Comparison of ENCODE assay signal across 20 cellular contexts in genomic region chr14:75204106-75204505, GRCh38. TPM values are rescaled to one million over a fixed set of nuclear protein-coding genes. Genes with fewer than 3 reads are reported as not detected.
DNase-seq lines count a peak whose midpoint lies in the region; ATAC-seq and TF ChIP-seq lines count a peak whose summit lies in the region.
"Had no signal": no experiment of that assay in that cellular context is flagged by ENCODE, and none has a peak within 500 bp of the region (broad histone marks: within the 10 kb centered on the region; RNA-seq: fewer than 3 reads in every experiment).

No MANE protein-coding gene starts in this region.

- H3K27ac Mint-ChIP-seq in CD14-positive monocyte, result peak overlapping the region in 1 of 7 donors; percentile 1

- ATAC-seq in RWPE2 (ENCODE audit: low read depth), result peak; percentile 48; the same call in 2 of the 3 replicates
- no peak for ATAC-seq in GM21381 (IDR thresholded peaks at IDR 0.05; ENCODE audit: unreplicated experiment)
- ATAC-seq: effector memory CD8-positive, alpha-beta T cell; heart right ventricle; left ventricle myocardium superior had no signal

- no peak for TF ChIP-seq CTCF in RWPE2 (IDR thresholded peaks at IDR 0.05; ENCODE audit: poor library complexity, severe bottlenecking)
- TF ChIP-seq CTCF in esophagus squamous epithelium (IDR thresholded peaks at IDR 0.05), result no peak
- no peak for TF ChIP-seq CTCF in parathyroid adenoma (IDR thresholded peaks at IDR 0.05)
- no peak for TF ChIP-seq CTCF in CD14-positive monocyte (IDR thresholded peaks at IDR 0.05)

- no peak overlapping the region for H3K4me3 ChIP-seq in RWPE2 (ENCODE audit: severe bottlenecking)
- H3K4me3 ChIP-seq in esophagus squamous epithelium, result no peak overlapping the region
- H3K4me3 ChIP-seq in parathyroid adenoma (ENCODE audit: low read depth, low read length), result no peak overlapping the region
- H3K4me3 ChIP-seq: heart right ventricle had no signal

- peak overlapping the region; percentile 29 for H3K4me2 ChIP-seq in parathyroid adenoma (ENCODE audit: low read length)

- H3K27me3 Mint-ChIP-seq in CD14-positive monocyte (ENCODE audit: low read depth in 3 of 3), result peaks cover 0 to 2% (median 1%) of the 10 kb centered on the region in 3 donors

- no peaks in the 10 kb centered on the region for H3K36me3 ChIP-seq in RWPE2 (ENCODE audit: low read depth)
- no peaks in the 10 kb centered on the region for H3K36me3 ChIP-seq in esophagus squamous epithelium
- no peaks in the 10 kb centered on the region for H3K36me3 ChIP-seq in parathyroid adenoma (ENCODE audit: control insufficient read depth, insufficient read depth, low read length)
- H3K36me3 ChIP-seq: BE2C, heart right ventricle had no signal

- intact Hi-C loops in esophagus squamous epithelium (cut with DNase I), result no loop called here
- intact Hi-C loops in CD14-positive monocyte (cut with micrococcal nuclease), result no loop called here

- peaks cover 0 to 1% (median 0%) of the 10 kb centered on the region in 7 donors for H3K9me3 Mint-ChIP-seq in CD14-positive monocyte
- H3K9me3 Mint-ChIP-seq: effector memory CD8-positive, alpha-beta T cell; neural crest cell had no signal

- no peaks in the 10 kb centered on the region for H3K36me3 Mint-ChIP-seq in CD14-positive monocyte

- H3K27ac ChIP-seq in RWPE2 (ENCODE audit: poor library complexity, severe bottlenecking) (peak overlapping the region; percentile 43), esophagus squamous epithelium (peak overlapping the region; percentile 66 to 86 (median 74)), parathyroid adenoma (no peak overlapping the region)
- H3K27ac ChIP-seq: heart right ventricle, RWPE1 had no signal

- 47 to 61% methylated on average over 3 of the region's 3 CpGs for WGBS in esophagus squamous epithelium, 2 donors

- TF ChIP-seq POLR2A in esophagus squamous epithelium (IDR thresholded peaks at IDR 0.05), result no peak

- H3K27me3 ChIP-seq in RWPE2 (ENCODE audit: insufficient read depth, poor library complexity, severe bottlenecking) (no peaks in the 10 kb centered on the region), esophagus squamous epithelium (no peaks in the 10 kb centered on the region), parathyroid adenoma (ENCODE audit: control insufficient read depth, insufficient read depth, low read length) (no peaks in the 10 kb centered on the region)
- H3K27me3 ChIP-seq: BE2C, heart right ventricle had no signal

- H2AFZ ChIP-seq in parathyroid adenoma, result peak overlapping the region; percentile 34

- H3K9ac ChIP-seq in parathyroid adenoma, result no peak overlapping the region

- H3K4me1 Mint-ChIP-seq in CD14-positive monocyte, result peaks cover 35% of the 10 kb centered on the region
- H3K4me1 Mint-ChIP-seq: neural crest cell had no signal

- peak; percentile 48 for DNase-seq in AG20443 (ENCODE audit: low spot score)
- no peak for DNase-seq in RWPE2 (ENCODE audit: low spot score)
- DNase-seq in esophagus squamous epithelium (lab: John Stamatoyannopoulos, UW), result no peak
- DNase-seq in activated T-cell treated with anti-CD3 and anti-CD28 coated beads for 4 hours, result no peak
- no peak for DNase-seq in CD14-positive monocyte (ENCODE audit: low spot score)
- no peak for DNase-seq in HK-2 (ENCODE audit: unreplicated experiment)
- DNase-seq: anterior cingulate cortex; BE2C; DMS79 treated with DMSO at 0.1 percent for 48 hours; effector memory CD8-positive, alpha-beta T cell; heart right ventricle; left ventricle myocardium superior; NCI-H146; NCI-H526 treated with DMSO at 0.1 percent for 48 hours; stimulated activated CD4-positive, alpha-beta T cell treated with anti-CD3 and anti-CD28 coated beads, Interleukin-15, amount 100 ng/mL, for 24 hours; T1000 had no signal

- H3K9me3 ChIP-seq in RWPE2 (ENCODE audit: severe bottlenecking), result no peaks in the 10 kb centered on the region
- no peaks in the 10 kb centered on the region for H3K9me3 ChIP-seq in esophagus squamous epithelium
- no peaks in the 10 kb centered on the region for H3K9me3 ChIP-seq in parathyroid adenoma (ENCODE audit: control insufficient read depth, low read length)
- H3K9me3 ChIP-seq: BE2C had no signal

- no peak overlapping the region for H3K4me3 Mint-ChIP-seq in CD14-positive monocyte
- H3K4me3 Mint-ChIP-seq: effector memory CD8-positive, alpha-beta T cell; neural crest cell had no signal

- no peaks in the 10 kb centered on the region for H3K79me2 ChIP-seq in parathyroid adenoma

- H3K4me1 ChIP-seq in RWPE2 (ENCODE audit: insufficient read depth, poor library complexity, severe bottlenecking) (peaks cover 35% of the 10 kb centered on the region), esophagus squamous epithelium (peaks cover 7 to 57% (median 9%) of the 10 kb centered on the region in 3 donors), parathyroid adenoma (peaks cover 5% of the 10 kb centered on the region)

RNA-seq across cellular contexts. Expression of gene TMED10, which starts 27.7 kb away (rescaled TPM):
- total RNA-seq in esophagus squamous epithelium, result 100 to 1,000 TPM; 174 to 267 (median 206) TPM
- polyA plus RNA-seq in CD14-positive monocyte, result 100 to 1,000 TPM; 233 to 243 TPM
